ENCODE assay signal across 14 cellular contexts in genomic region chr10:11189581-11190376, GRCh38.
DNase-seq lines count a peak whose midpoint lies in the region; ATAC-seq and TF ChIP-seq lines count a peak whose summit lies in the region.
"Had no signal": no experiment of that assay in that cellular context is flagged by ENCODE, and none has a peak within 500 bp of the region (broad histone marks: within the 10 kb centered on the region; RNA-seq: fewer than 3 reads in every experiment).

No MANE protein-coding gene starts in this region.

- H3K4me1 Mint-ChIP-seq in natural killer cell: peaks cover 94 to 97% of the 10 kb centered on the region in 2 donors
- peaks cover 92 to 96% of the 10 kb centered on the region in 2 donors for H3K4me1 Mint-ChIP-seq in natural killer cell treated with Interleukin-12 subunit alpha and Interleukin-12 subunit beta and Interleukin-15 and Interleukin-18, amount 100 ng/mL, for 72 hours (ENCODE audit: low read depth in 2 of 2)

- ATAC-seq in natural killer cell: no peak
- ATAC-seq in natural killer cell treated with Interleukin-12 subunit alpha and Interleukin-12 subunit beta and Interleukin-15 and Interleukin-18, amount 100 ng/mL, for 72 hours: no peak
- ATAC-seq in activated naive CD4-positive, alpha-beta T cell treated with anti-CD3 and anti-CD28 coated beads, Interleukin-2, amount 50 U/mL, for 72 hours: no peak
- no peak for ATAC-seq in left lobe of liver
- no peak for ATAC-seq in GM21576 (IDR thresholded peaks at IDR 0.05; ENCODE audit: unreplicated experiment)
- ATAC-seq in GM19463 (IDR thresholded peaks at IDR 0.05; ENCODE audit: unreplicated experiment): no peak

- no peak overlapping the region for H3K27ac Mint-ChIP-seq in natural killer cell
- no peak overlapping the region for H3K27ac Mint-ChIP-seq in natural killer cell treated with Interleukin-12 subunit alpha and Interleukin-12 subunit beta and Interleukin-15 and Interleukin-18, amount 100 ng/mL, for 72 hours
- H3K27ac Mint-ChIP-seq in activated naive CD4-positive, alpha-beta T cell treated with anti-CD3 and anti-CD28 coated beads, Interleukin-2, amount 50 U/mL, for 72 hours: peak overlapping the region; percentile 38 to 61

- intact Hi-C loops in natural killer cell (cut with micrococcal nuclease): no loop called here

- peaks cover 38% of the 10 kb centered on the region for H3K36me3 Mint-ChIP-seq in natural killer cell
- peaks cover 63% of the 10 kb centered on the region for H3K36me3 Mint-ChIP-seq in natural killer cell treated with Interleukin-12 subunit alpha and Interleukin-12 subunit beta and Interleukin-15 and Interleukin-18, amount 100 ng/mL, for 72 hours
- peaks cover 53 to 89% of the 10 kb centered on the region in 2 donors for H3K36me3 Mint-ChIP-seq in activated naive CD4-positive, alpha-beta T cell treated with anti-CD3 and anti-CD28 coated beads, Interleukin-2, amount 50 U/mL, for 72 hours

- H3K4me3 Mint-ChIP-seq in natural killer cell: peak overlapping the region; percentile 79
- H3K4me3 Mint-ChIP-seq in natural killer cell treated with Interleukin-12 subunit alpha and Interleukin-12 subunit beta and Interleukin-15 and Interleukin-18, amount 100 ng/mL, for 72 hours: no peak overlapping the region

- no peak for DNase-seq in natural killer cell
- no peak for DNase-seq in natural killer cell treated with Interleukin-12 subunit alpha and Interleukin-12 subunit beta and Interleukin-15 and Interleukin-18, amount 100 ng/mL, for 72 hours (ENCODE audit: low spot score)
- no peak for DNase-seq in activated naive CD4-positive, alpha-beta T cell treated with anti-CD3 and anti-CD28 coated beads, Interleukin-2, amount 50 U/mL, for 72 hours (ENCODE audit: low spot score in 2 of 2)
- DNase-seq in iPS-NIHi7 (ENCODE audit: extremely low spot score): peak; percentile 32
- no peak for DNase-seq in left lobe of liver (ENCODE audit: low spot score)
- DNase-seq in activated CD8-positive, alpha-beta memory T cell treated with anti-CD3 and anti-CD28 coated beads for 24 hours: no peak
- DNase-seq: activated CD4-positive, alpha-beta T cell treated with anti-CD3 and anti-CD28 coated beads, Interleukin-2, amount 50 U/mL, for 1 hour; amniotic stem cell; dorsolateral prefrontal cortex; EL; NCI-H510A; retina had no signal

- H3K9me3 Mint-ChIP-seq in natural killer cell: no peaks in the 10 kb centered on the region
- H3K9me3 Mint-ChIP-seq in natural killer cell treated with Interleukin-12 subunit alpha and Interleukin-12 subunit beta and Interleukin-15 and Interleukin-18, amount 100 ng/mL, for 72 hours: peaks cover 5% of the 10 kb centered on the region
- H3K9me3 Mint-ChIP-seq in activated naive CD4-positive, alpha-beta T cell treated with anti-CD3 and anti-CD28 coated beads, Interleukin-2, amount 50 U/mL, for 72 hours: peaks cover 0 to 6% of the 10 kb centered on the region in 2 donors

- H3K27me3 Mint-ChIP-seq in natural killer cell (ENCODE audit: low read depth in 2 of 2): no peaks in the 10 kb centered on the region
- H3K27me3 Mint-ChIP-seq in natural killer cell treated with Interleukin-12 subunit alpha and Interleukin-12 subunit beta and Interleukin-15 and Interleukin-18, amount 100 ng/mL, for 72 hours: no peaks in the 10 kb centered on the region

- no peak for TF ChIP-seq CTCF in natural killer cell (IDR thresholded peaks at IDR 0.05)

Comparison
In these comparisons a context has a peak if more than half of its experiments do, and no peak if none do; other contexts are left out.
1. H3K27ac Mint-ChIP-seq: peak in activated naive CD4-positive, alpha-beta T cell treated with anti-CD3 and anti-CD28 coated beads, Interleukin-2, amount 50 U/mL, for 72 hours (2 of 2); none in natural killer cell (0 of 2) and natural killer cell treated with Interleukin-12 subunit alpha and Interleukin-12 subunit beta and Interleukin-15 and Interleukin-18, amount 100 ng/mL, for 72 hours (0 of 2).